1 cellular context compared by ENCODE assay signal in genomic region chr17:30534938-30535921, GRCh38.
TF ChIP-seq lines count a peak whose summit lies in the region.

No MANE protein-coding gene starts in this region.

TF ChIP-seq in K562, 482 proteins besides CTCF, POLR2A, EP300 and RAD21 (continued from another document):
- TF ChIP-seq MYC (IDR thresholded peaks at IDR 0.05; ENCODE audit: low read depth, low read length) (peak; percentile 28; the same call in 1 of the 2 replicates), MYC (CRISPR knock-in tag; IDR thresholded peaks at IDR 0.05; ENCODE audit: borderline replicate concordance, low read depth) (no peak), ARID1B (IDR thresholded peaks at IDR 0.05) (no peak), MGA (IDR thresholded peaks at IDR 0.05) (peak; percentile 56), TAF1 (IDR thresholded peaks at IDR 0.05; ENCODE audit: control insufficient read depth, extremely low read depth, insufficient read depth, low read length, severe bottlenecking) (no peak), ZNF41 (CRISPR knock-in tag; conservative IDR thresholded peaks at IDR 0.05) (no peak), PHF20 (IDR thresholded peaks at IDR 0.05; ENCODE audit: partially characterized antibody) (no peak), PBX2 (CRISPR knock-in tag; IDR thresholded peaks at IDR 0.05; ENCODE audit: low read depth) (no peak), PBX2 (tag; conservative IDR thresholded peaks at IDR 0.05; ENCODE audit: low read depth) (no peak), SOX6 (IDR thresholded peaks at IDR 0.05) (no peak), ESRRB (CRISPR knock-in tag; IDR thresholded peaks at IDR 0.05; ENCODE audit: borderline replicate concordance) (no peak), SP2 (IDR thresholded peaks at IDR 0.05; ENCODE audit: extremely low read depth, low read depth, low read length, poor library complexity, severe bottlenecking) (no peak), CAMTA2 (CRISPR knock-in tag; conservative IDR thresholded peaks at IDR 0.05) (no peak), USF1 (CRISPR knock-in tag; IDR thresholded peaks at IDR 0.05) (peak; percentile 72), TRIM25 (IDR thresholded peaks at IDR 0.05; ENCODE audit: borderline replicate concordance) (no peak), ZNF778 (CRISPR knock-in tag; IDR thresholded peaks at IDR 0.05) (no peak), TSHZ1 (CRISPR knock-in tag; IDR thresholded peaks at IDR 0.05) (no peak), PHF21A (IDR thresholded peaks at IDR 0.05; ENCODE audit: borderline replicate concordance, low read depth) (no peak), FOXM1 (IDR thresholded peaks at IDR 0.05; ENCODE audit: low read depth) (no peak), FOXM1 (CRISPR knock-in tag; IDR thresholded peaks at IDR 0.05; ENCODE audit: low read depth) (no peak)
TF ChIP-seq in K562: peak in this region for 13.
